In genomic region chr19:36113895-36114762, GRCh38 we compare ENCODE assay signal across 8 cellular contexts. TPM values are rescaled to one million over a fixed set of nuclear protein-coding genes. Genes with fewer than 3 reads are reported as not detected.
DNase-seq lines count a peak whose midpoint lies in the region; ATAC-seq and TF ChIP-seq lines count a peak whose summit lies in the region.

No MANE protein-coding gene starts in this region.

- H3K9ac ChIP-seq in subcutaneous abdominal adipose tissue (ENCODE audit: low read length in 5 of 5): peak overlapping the region; percentile 85 to 89 (median 86)

- peaks cover 8% of the 10 kb centered on the region; the same call in 1 of the 2 replicates for H3K36me3 ChIP-seq in Caco-2 (ENCODE audit: control insufficient read depth, insufficient read depth, low read length)
- H3K36me3 ChIP-seq in HAP-1 (replicated peaks): peaks cover 38% of the 10 kb centered on the region
- H3K36me3 ChIP-seq in lower lobe of right lung: peaks cover 59% of the 10 kb centered on the region
- peaks cover 0 to 42% (median 32%) of the 10 kb centered on the region in 5 donors for H3K36me3 ChIP-seq in subcutaneous abdominal adipose tissue (ENCODE audit: control insufficient read depth in 5 of 5, insufficient read depth in 5 of 5, low read length in 5 of 5)

- H3K27me3 ChIP-seq in Caco-2 (replicated peaks; ENCODE audit: control insufficient read depth, insufficient read depth, low read length) (no peaks in the 10 kb centered on the region), HAP-1 (ENCODE audit: low read depth) (no peaks in the 10 kb centered on the region), lower lobe of right lung (ENCODE audit: low read depth) (no peaks in the 10 kb centered on the region), subcutaneous abdominal adipose tissue (ENCODE audit: control insufficient read depth in 5 of 5, insufficient read depth in 4 of 5, low read length in 5 of 5) (no peaks in the 10 kb centered on the region)

- in situ Hi-C loops in HAP-1 (cut with MboI; ENCODE audit: low sequenced_read_pairs): no loop called here

- H3K4me3 Mint-ChIP-seq in Caco-2 (ENCODE audit: unreplicated experiment): peak overlapping the region; percentile 92

- DNase-seq in Caco-2: peak in 1 of 2 experiments; percentile 54
- DNase-seq in HAP-1 (ENCODE audit: low spot score in 2 of 2): peak in 1 of 2 experiments; percentile 59
- DNase-seq in RPMI8226: peak; percentile 42
- DNase-seq in cerebellum (ENCODE audit: low spot score): peak; percentile 58
- no peak for DNase-seq in lower lobe of right lung
- no peak for DNase-seq in SHP77 (lab: John Stamatoyannopoulos, UW)

- H3K27ac ChIP-seq in lower lobe of right lung: peak overlapping the region; percentile 84
- peak overlapping the region; percentile 84 for H3K27ac ChIP-seq in subcutaneous abdominal adipose tissue (ENCODE audit: low read depth, low read length)

- BruUV-seq in Caco-2 (replicated peaks; lab: Mats Ljungman, UMichigan): TSS peak; percentile 56

- peaks cover 28% of the 10 kb centered on the region for H3K4me1 Mint-ChIP-seq in Caco-2 (ENCODE audit: low read depth, unreplicated experiment)

- no peaks in the 10 kb centered on the region for H3K27me3 Mint-ChIP-seq in Caco-2 (ENCODE audit: insufficient read depth, unreplicated experiment)

- H3K9me3 ChIP-seq in Caco-2: no peaks in the 10 kb centered on the region
- no peaks in the 10 kb centered on the region for H3K9me3 ChIP-seq in HAP-1
- no peaks in the 10 kb centered on the region for H3K9me3 ChIP-seq in lower lobe of right lung
- no peaks in the 10 kb centered on the region for H3K9me3 ChIP-seq in subcutaneous abdominal adipose tissue (ENCODE audit: control insufficient read depth in 5 of 5, low read length in 5 of 5)

- CTCF ChIA-PET in Caco-2 (lab: Charles Lee): interaction anchor here (1.0 to 2.2 kb wide), 3 partner anchors 14 to 58 kb away, joined by 3 to 27 read pairs (median 3); no protein-coding TSS in a partner anchor

- H3K4me3 ChIP-seq in Caco-2 (ENCODE audit: low read depth, low read length) (peak overlapping the region; percentile 92), HAP-1 (peak overlapping the region; percentile 72), lower lobe of right lung (peak overlapping the region; percentile 74), subcutaneous abdominal adipose tissue (ENCODE audit: low read depth in 1 of 5, low read length in 5 of 5) (peak overlapping the region; percentile 78 to 92 (median 88))

- TF ChIP-seq CTCF in Caco-2 (IDR thresholded peaks at IDR 0.05; ENCODE audit: insufficient read depth in 1 of 2, low read depth in 1 of 2, low read length in 1 of 2, severe bottlenecking in 1 of 2, unreplicated experiment in 1 of 2) (peak; percentile 23 to 45), lower lobe of right lung (IDR thresholded peaks at IDR 0.05) (no peak)

- H3K4me1 ChIP-seq in Caco-2 (peaks cover 7% of the 10 kb centered on the region; the same call in 1 of the 2 replicates), HAP-1 (peaks cover 10% of the 10 kb centered on the region), lower lobe of right lung (peaks cover 27% of the 10 kb centered on the region), subcutaneous abdominal adipose tissue (ENCODE audit: control insufficient read depth in 5 of 5, insufficient read depth in 5 of 5, low read length in 5 of 5) (peaks cover 8 to 30% (median 23%) of the 10 kb centered on the region in 5 donors)

- ATAC-seq in lower lobe of right lung: peak in 1 of 2 donors; percentile 1
- no peak for ATAC-seq in GM19452 (IDR thresholded peaks at IDR 0.05; ENCODE audit: unreplicated experiment)

- no peaks in the 10 kb centered on the region for H3K9me3 Mint-ChIP-seq in Caco-2 (ENCODE audit: unreplicated experiment)

- H3K36me3 Mint-ChIP-seq in Caco-2 (ENCODE audit: insufficient read depth, unreplicated experiment): peaks cover 60% of the 10 kb centered on the region

- POLR2A ChIA-PET in Caco-2 (lab: Charles Lee): interaction anchor here (0.7 to 1.9 kb wide), 8 partner anchors 8 to 466 kb away, joined by 3 to 13 read pairs (median 4); partner anchors contain the start of genes COX6B1, SYNE4, THAP8 and ZNF146

- intact Hi-C loops in Caco-2 (cut with micrococcal nuclease; ENCODE audit: unreplicated experiment) (loop anchor here (2.0 kb wide), 1 partner anchor 25 kb away; no protein-coding TSS in a partner anchor), lower lobe of right lung (cut with DNase I) (no loop called here)

- H3K27ac Mint-ChIP-seq in Caco-2 (ENCODE audit: unreplicated experiment): peak overlapping the region; percentile 96

RNA-seq across cellular contexts. Expression of gene POLR2I, which starts 0.5 kb away (rescaled TPM):
- total RNA-seq in Caco-2 (2022) (121 and 129 TPM in 2 replicates), cerebellum (58.7 TPM), lower lobe of right lung (38.7 TPM)

RNA-seq across cellular contexts. Expression of gene TBCB, which starts 1.1 kb away (rescaled TPM):
- total RNA-seq in Caco-2 (2022) (173 and 191 TPM in 2 replicates), cerebellum (145 TPM), lower lobe of right lung (90.2 TPM)

RNA-seq across cellular contexts. Expression of gene OVOL3, which starts 3.2 kb away (rescaled TPM):
- total RNA-seq in Caco-2 (2022) (not detected in 2 replicates), cerebellum (not detected), lower lobe of right lung (not detected)

RNA-seq across cellular contexts. Expression of gene CAPNS1, which starts 25.7 kb away (rescaled TPM):
- 480 and 489 TPM in 2 replicates for total RNA-seq in Caco-2 (2022)
- total RNA-seq in cerebellum: 89.6 TPM
- total RNA-seq in lower lobe of right lung: 584 TPM

RNA-seq across cellular contexts. Expression of gene COX7A1, which starts 38.1 kb away (rescaled TPM):
- not detected in 2 replicates for total RNA-seq in Caco-2 (2022)
- 1.8 TPM for total RNA-seq in cerebellum
- total RNA-seq in lower lobe of right lung: 64.2 TPM

Comparison
In these comparisons a context has a peak if more than half of its experiments do, and no peak if none do; other contexts are left out.
1. DNase-seq: peak in RPMI8226 (single experiment) and cerebellum (single experiment); none in lower lobe of right lung (single experiment) and SHP77 (0 of 2).
2. Peak in every context shown above with its lines, with median percentiles within 50 percentile points of each other: H3K4me3 ChIP-seq.